Comparison of ENCODE assay signal across 23 cellular contexts in the genomic region with DNA sequence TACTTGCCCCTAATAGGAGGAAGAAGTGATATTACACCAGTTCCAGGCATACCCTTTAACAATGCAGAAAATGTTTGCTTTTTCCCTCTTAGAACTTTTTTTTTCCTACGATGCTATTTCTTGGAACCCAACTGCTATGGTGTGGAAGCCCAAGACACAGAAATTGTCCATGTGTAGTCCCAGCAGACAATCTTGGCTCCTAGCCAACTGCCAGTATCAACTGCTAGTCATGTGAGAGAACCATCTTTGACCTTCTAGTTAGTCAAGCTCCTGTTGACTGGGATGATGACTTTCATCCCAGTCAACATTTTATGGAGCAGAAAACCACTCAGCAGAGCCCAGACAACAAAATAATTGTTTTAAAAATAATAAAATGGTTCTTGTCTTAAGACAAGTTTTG.
"Had no signal": no experiment of that assay in that cellular context is flagged by ENCODE, and none has a peak within 500 bp of the region (broad histone marks: within the 10 kb centered on the region; RNA-seq: fewer than 3 reads in every experiment).

No MANE protein-coding gene starts in this region.

- H3K27me3 Mint-ChIP-seq: naive B cell had no signal

- H3K36me3 ChIP-seq: esophagus muscularis mucosa, gastrocnemius medialis, heart right ventricle, left lung, lower lobe of right lung had no signal

- H3K27ac Mint-ChIP-seq: mesothelial cell of epicardium had no signal

- H3K27ac ChIP-seq: coronary artery, dorsolateral prefrontal cortex, esophagus muscularis mucosa, foreskin keratinocyte, gastrocnemius medialis, heart right ventricle, left lung, lower lobe of right lung had no signal

- H3K36me3 Mint-ChIP-seq: mesothelial cell of epicardium, naive B cell had no signal

- H3K9me3 ChIP-seq: gastrocnemius medialis, lower lobe of right lung, mucosa of descending colon had no signal

- H3K4me3 ChIP-seq: coronary artery, dorsolateral prefrontal cortex, esophagus muscularis mucosa, gastrocnemius medialis, heart right ventricle, left lung, lower lobe of right lung, mucosa of descending colon had no signal

- H3K4me1 Mint-ChIP-seq: mesothelial cell of epicardium, naive B cell had no signal

- H3K27me3 ChIP-seq: dorsolateral prefrontal cortex, esophagus muscularis mucosa, foreskin keratinocyte, gastrocnemius medialis, heart right ventricle, left lung had no signal

- DNase-seq: dermis blood vessel endothelial cell; dorsolateral prefrontal cortex; effector CD4-positive, alpha-beta T cell; effector memory CD4-positive, alpha-beta T cell; foreskin keratinocyte; gastrocnemius medialis; glutamatergic neuron; head of caudate nucleus; heart right ventricle; hippocampal formation; left cardiac atrium; left lung; left ventricle myocardium superior; lower lobe of right lung; mesenchymal stem cell; mucosa of descending colon; naive B cell had no signal

- H3K4me1 ChIP-seq: esophagus muscularis mucosa, foreskin keratinocyte, gastrocnemius medialis, heart right ventricle, left lung, lower lobe of right lung had no signal

- ATAC-seq: foreskin keratinocyte, gastrocnemius medialis, heart right ventricle, left cardiac atrium, left lung, left ventricle myocardium superior, lower lobe of right lung, mucosa of descending colon had no signal

- H3K4me3 Mint-ChIP-seq: mesothelial cell of epicardium, naive B cell had no signal

- FAIRE-seq: endothelial cell of umbilical vein, islet of Langerhans, keratinocyte had no signal
